1 cellular context compared by ENCODE assay signal in genomic region chr18:23629444-23629946, GRCh38.
A peak's percentile ranks its signal among the peaks of the same experiment; 100 is the strongest.
TF ChIP-seq lines count a peak whose summit lies in the region.

No MANE protein-coding gene starts in this region.

TF ChIP-seq in HEK293, 187 proteins besides CTCF, POLR2A, EP300 and RAD21 (continued from another document and continues in another):
- TF ChIP-seq ZNF19 (tag by site-specific recombination; IDR thresholded peaks at IDR 0.05; ENCODE audit: low read depth) (no peak), HIC1 (tag by site-specific recombination; IDR thresholded peaks at IDR 0.05) (no peak), ZNF555 (tag by site-specific recombination; conservative IDR thresholded peaks at IDR 0.05) (no peak), ZNF624 (tag by site-specific recombination; IDR thresholded peaks at IDR 0.05) (no peak), ZNF701 (tag by site-specific recombination; IDR thresholded peaks at IDR 0.05) (no peak), ZNF211 (tag by site-specific recombination; IDR thresholded peaks at IDR 0.05; ENCODE audit: low read depth) (no peak), ZNF112 (tag by site-specific recombination; IDR thresholded peaks at IDR 0.05) (no peak), ZNF623 (tag by site-specific recombination; IDR thresholded peaks at IDR 0.05) (no peak), ZNF830 (tag by site-specific recombination; IDR thresholded peaks at IDR 0.05; ENCODE audit: low read depth) (no peak), ZNF184 (tag by site-specific recombination; IDR thresholded peaks at IDR 0.05) (peak; percentile 23; the same call in 1 of the 2 replicates), ZNF23 (tag by site-specific recombination; IDR thresholded peaks at IDR 0.05; ENCODE audit: borderline replicate concordance) (no peak), ZNF549 (tag by site-specific recombination; IDR thresholded peaks at IDR 0.05) (no peak), PRDM10 (tag by site-specific recombination; IDR thresholded peaks at IDR 0.05) (no peak), ZNF2 (tag by site-specific recombination; IDR thresholded peaks at IDR 0.05) (no peak), ZNF433 (tag by site-specific recombination; IDR thresholded peaks at IDR 0.05; ENCODE audit: low read depth) (no peak), HOXD13 (CRISPR knock-in tag; IDR thresholded peaks at IDR 0.05; ENCODE audit: borderline replicate concordance) (0 out of 2 replicates have a peak, but pooled peaks have one; percentile 23), ZNF610 (tag by site-specific recombination; IDR thresholded peaks at IDR 0.05; ENCODE audit: borderline replicate concordance) (no peak), SP3 (tag by site-specific recombination; IDR thresholded peaks at IDR 0.05) (0 out of 2 replicates have a peak, but pooled peaks have one; percentile 13), ZFP37 (tag by site-specific recombination; IDR thresholded peaks at IDR 0.05) (no peak), ZNF777 (tag by site-specific recombination; IDR thresholded peaks at IDR 0.05; ENCODE audit: borderline replicate concordance) (no peak), KLF16 (tag by site-specific recombination; IDR thresholded peaks at IDR 0.05) (no peak), YY1 (tag by site-specific recombination; IDR thresholded peaks at IDR 0.05) (no peak), ZNF114 (tag by site-specific recombination; IDR thresholded peaks at IDR 0.05) (no peak), ZNF148 (tag by site-specific recombination; IDR thresholded peaks at IDR 0.05; ENCODE audit: borderline replicate concordance) (no peak), OSR2 (tag by site-specific recombination; IDR thresholded peaks at IDR 0.05) (peak; percentile 88), ZNF837 (tag by site-specific recombination; IDR thresholded peaks at IDR 0.05) (no peak), ZNF654 (tag by site-specific recombination; IDR thresholded peaks at IDR 0.05; ENCODE audit: low read depth) (no peak), TCF7L2 (IDR thresholded peaks at IDR 0.05; ENCODE audit: borderline replicate concordance, low read depth, low read length) (no peak), PRDM4 (tag by site-specific recombination; IDR thresholded peaks at IDR 0.05) (peak; percentile 58; the same call in 1 of the 2 replicates), HOXA7 (CRISPR knock-in tag; IDR thresholded peaks at IDR 0.05; ENCODE audit: borderline replicate concordance) (no peak), ZFHX2 (tag by site-specific recombination; conservative IDR thresholded peaks at IDR 0.05) (peak; percentile 53), ZNF747 (tag by site-specific recombination; IDR thresholded peaks at IDR 0.05) (no peak), GLIS2 (tag by site-specific recombination; IDR thresholded peaks at IDR 0.05) (no peak), ZNF660 (tag by site-specific recombination; IDR thresholded peaks at IDR 0.05) (no peak), ZNF174 (tag by site-specific recombination; IDR thresholded peaks at IDR 0.05) (no peak), PATZ1 (tag by site-specific recombination; IDR thresholded peaks at IDR 0.05) (0 out of 2 replicates have a peak, but pooled peaks have one; percentile 37), ZNF791 (tag by site-specific recombination; IDR thresholded peaks at IDR 0.05) (no peak), TRIM28 (IDR thresholded peaks at IDR 0.05; ENCODE audit: borderline replicate concordance, low read length) (no peak), KLF17 (tag by site-specific recombination; IDR thresholded peaks at IDR 0.05) (no peak), ZNF645 (tag by site-specific recombination; IDR thresholded peaks at IDR 0.05) (no peak), ZNF140 (tag by site-specific recombination; IDR thresholded peaks at IDR 0.05) (no peak), SP2 (tag by site-specific recombination; IDR thresholded peaks at IDR 0.05) (no peak), ELK4 (IDR thresholded peaks at IDR 0.05; ENCODE audit: borderline replicate concordance, low read depth, low read length) (no peak), ZNF792 (tag by site-specific recombination; IDR thresholded peaks at IDR 0.05) (no peak), FEZF1 (tag by site-specific recombination; IDR thresholded peaks at IDR 0.05) (peak; percentile 66; the same call in 1 of the 2 replicates), ZNF266 (tag by site-specific recombination; IDR thresholded peaks at IDR 0.05; ENCODE audit: low read depth) (no peak)
